1 cellular context compared by ENCODE assay signal in genomic region chr1:181088079-181089016, GRCh38.
A peak's percentile ranks its signal among the peaks of the same experiment; 100 is the strongest.
TF ChIP-seq lines count a peak whose summit lies in the region.

TSS of gene IER5 (plus strand) at chr1:181088700. CDS start at chr1:181088903, 203 bp downstream.

TF ChIP-seq in K562, 482 proteins besides CTCF, POLR2A, EP300 and RAD21 (continued from another document and continues in another):
- TF ChIP-seq ZKSCAN8 (CRISPR knock-in tag; IDR thresholded peaks at IDR 0.05) = 0 out of 2 replicates have a peak, but pooled peaks have one; percentile 2
- no peak for TF ChIP-seq CLOCK (CRISPR knock-in tag; IDR thresholded peaks at IDR 0.05; ENCODE audit: borderline replicate concordance)
- peak; percentile 100 for TF ChIP-seq RBFOX2 (IDR thresholded peaks at IDR 0.05; ENCODE audit: low read depth, low read length)
- peak; percentile 48; the same call in 1 of the 2 replicates for TF ChIP-seq ZNF274 (IDR thresholded peaks at IDR 0.05; ENCODE audit: borderline replicate concordance, low read depth, low read length)
- peak; percentile 70 for TF ChIP-seq CEBPB (tag; IDR thresholded peaks at IDR 0.05)
- peak; percentile 97 for TF ChIP-seq L3MBTL2 (IDR thresholded peaks at IDR 0.05)
- TF ChIP-seq TSC22D4 (tag; IDR thresholded peaks at IDR 0.05) = no peak
- peak; percentile 47; the same call in 1 of the 2 replicates for TF ChIP-seq KLF1 (tag; IDR thresholded peaks at IDR 0.05)
- 0 out of 2 replicates have a peak, but pooled peaks have one; percentile 78 for TF ChIP-seq OTX1 (CRISPR knock-in tag; IDR thresholded peaks at IDR 0.05)
- TF ChIP-seq ZFPM2 (CRISPR knock-in tag; IDR thresholded peaks at IDR 0.05) = peak; percentile 22; the same call in 1 of the 2 replicates
- TF ChIP-seq IRF2 (CRISPR knock-in tag; IDR thresholded peaks at IDR 0.05) = no peak
- no peak for TF ChIP-seq ARID3A (IDR thresholded peaks at IDR 0.05; ENCODE audit: borderline replicate concordance, low read depth, low read length)
- no peak for TF ChIP-seq HDGF (IDR thresholded peaks at IDR 0.05)
- TF ChIP-seq POLR2AphosphoS5 (IDR thresholded peaks at IDR 0.05; ENCODE audit: control insufficient read depth, insufficient read depth, low read depth, low read length) = peak; percentile 100
- 0 out of 2 replicates have a peak, but pooled peaks have one; percentile 8 for TF ChIP-seq ELF4 (CRISPR knock-in tag; IDR thresholded peaks at IDR 0.05)
- TF ChIP-seq MAFG (tag; conservative IDR thresholded peaks at IDR 0.05) = no peak
- 0 out of 2 replicates have a peak, but pooled peaks have one; percentile 17 for TF ChIP-seq ZBTB2 (IDR thresholded peaks at IDR 0.05)
- TF ChIP-seq PURB (CRISPR knock-in tag; IDR thresholded peaks at IDR 0.05; ENCODE audit: low read depth) = no peak
- peak; percentile 82 for TF ChIP-seq RNF2 (IDR thresholded peaks at IDR 0.05)
- TF ChIP-seq ELF1 (tag; IDR thresholded peaks at IDR 0.05) = peak; percentile 55; the same call in 1 of the 2 replicates
- peak; percentile 92 for TF ChIP-seq E2F4 (CRISPR knock-in tag; IDR thresholded peaks at IDR 0.05; ENCODE audit: low read depth)
- TF ChIP-seq TBL1XR1 (IDR thresholded peaks at IDR 0.05; ENCODE audit: low read length in 2 of 2) = peak; percentile 78 to 79
- peak; percentile 33; the same call in 1 of the 2 replicates for TF ChIP-seq TCF3 (CRISPR knock-in tag; IDR thresholded peaks at IDR 0.05)
- TF ChIP-seq U2AF1 (optimal IDR thresholded peaks at IDR 0.05; ENCODE audit: low read depth, low read length) = peak; percentile 29
- TF ChIP-seq PKNOX1 (IDR thresholded peaks at IDR 0.05) = peak; percentile 94
- peak; percentile 46 for TF ChIP-seq PHF20 (IDR thresholded peaks at IDR 0.05; ENCODE audit: partially characterized antibody)
- TF ChIP-seq MLX (CRISPR knock-in tag; conservative IDR thresholded peaks at IDR 0.05) = peak; percentile 87 to 90; a peak in 3 of 4 replicates
- TF ChIP-seq CBX1 (IDR thresholded peaks at IDR 0.05; ENCODE audit: low read depth) = peak; percentile 99
- peak; percentile 13; the same call in 1 of the 2 replicates for TF ChIP-seq PBX2 (CRISPR knock-in tag; IDR thresholded peaks at IDR 0.05; ENCODE audit: low read depth)
- TF ChIP-seq PBX2 (tag; conservative IDR thresholded peaks at IDR 0.05; ENCODE audit: low read depth) = peak; percentile 55
- no peak for TF ChIP-seq ZNF551 (CRISPR knock-in tag; IDR thresholded peaks at IDR 0.05)
- peak; percentile 19; the same call in 1 of the 2 replicates for TF ChIP-seq MITF (IDR thresholded peaks at IDR 0.05)
- TF ChIP-seq ZC3H8 (IDR thresholded peaks at IDR 0.05) = peak; percentile 78; the same call in 1 of the 2 replicates
- peak; percentile 97 for TF ChIP-seq E2F1 (CRISPR knock-in tag; IDR thresholded peaks at IDR 0.05)
- TF ChIP-seq NFIC (IDR thresholded peaks at IDR 0.05) = peak; percentile 80
- peak; percentile 81 for TF ChIP-seq CREB1 (IDR thresholded peaks at IDR 0.05)
- peak; percentile 88 for TF ChIP-seq CREB1 (CRISPR knock-in tag; IDR thresholded peaks at IDR 0.05)
- peak; percentile 29; the same call in 1 of the 2 replicates for TF ChIP-seq ZNF24 (IDR thresholded peaks at IDR 0.05)
- TF ChIP-seq EP400 (IDR thresholded peaks at IDR 0.05) = peak; percentile 80; the same call in 1 of the 2 replicates
- TF ChIP-seq ZNF253 (CRISPR knock-in tag; conservative IDR thresholded peaks at IDR 0.05) = no peak
- no peak; the same call in 1 of the 2 replicates for TF ChIP-seq ARID2 (IDR thresholded peaks at IDR 0.05)
- peak in 1 of 3 experiments; percentile 52; a peak in 1 of 6 replicates for TF ChIP-seq ZBTB11 (CRISPR knock-in tag; IDR thresholded peaks at IDR 0.05)
- TF ChIP-seq KLF6 (CRISPR knock-in tag; IDR thresholded peaks at IDR 0.05; ENCODE audit: borderline replicate concordance) = peak; percentile 34; the same call in 1 of the 2 replicates
